In genomic region chr4:97665553-97665952, GRCh38 we compare ENCODE assay signal across 21 cellular contexts.
DNase-seq lines count a peak whose midpoint lies in the region; ATAC-seq and TF ChIP-seq lines count a peak whose summit lies in the region.
"Had no signal": no experiment of that assay in that cellular context is flagged by ENCODE, and none has a peak within 500 bp of the region (broad histone marks: within the 10 kb centered on the region; RNA-seq: fewer than 3 reads in every experiment).

No MANE protein-coding gene starts in this region.

- H3K27me3 Mint-ChIP-seq in chondrocyte (ENCODE audit: low read depth): peaks cover 6% of the 10 kb centered on the region
- H3K27me3 Mint-ChIP-seq: CD4-positive, alpha-beta memory T cell; CD4-positive, CD25-positive, alpha-beta regulatory T cell; CD8-positive, alpha-beta memory T cell had no signal

- no peaks in the 10 kb centered on the region for H3K4me1 ChIP-seq in heart left ventricle
- H3K4me1 ChIP-seq in upper lobe of right lung: no peaks in the 10 kb centered on the region
- H3K4me1 ChIP-seq in tibial artery: no peaks in the 10 kb centered on the region
- H3K4me1 ChIP-seq: BE2C, BLaER1, Caco-2 had no signal

- no peak overlapping the region for H3K27ac ChIP-seq in heart left ventricle
- H3K27ac ChIP-seq in upper lobe of right lung: no peak overlapping the region
- H3K27ac ChIP-seq in tibial artery: no peak overlapping the region
- H3K27ac ChIP-seq: 22Rv1, BLaER1 had no signal

- ATAC-seq in heart left ventricle: no peak
- peak; percentile 33 for ATAC-seq in upper lobe of right lung

- no peaks in the 10 kb centered on the region for H3K36me3 Mint-ChIP-seq in chondrocyte (ENCODE audit: low read depth)
- H3K36me3 Mint-ChIP-seq: CD14-positive monocyte; CD4-positive, alpha-beta memory T cell; CD4-positive, CD25-positive, alpha-beta regulatory T cell; CD8-positive, alpha-beta memory T cell had no signal

- 69 to 81% (median 76%) methylated on average over 3 to 4 of the region's 4 CpGs for WGBS in heart left ventricle, 4 donors

- H3K27ac Mint-ChIP-seq in chondrocyte (ENCODE audit: unreplicated experiment): no peak overlapping the region
- H3K27ac Mint-ChIP-seq: CD14-positive monocyte; CD4-positive, alpha-beta memory T cell; CD4-positive, CD25-positive, alpha-beta regulatory T cell; CD8-positive, alpha-beta memory T cell had no signal

- no peaks in the 10 kb centered on the region for H3K4me1 Mint-ChIP-seq in chondrocyte (ENCODE audit: low read depth)
- H3K4me1 Mint-ChIP-seq: CD14-positive monocyte; CD4-positive, alpha-beta memory T cell; CD4-positive, CD25-positive, alpha-beta regulatory T cell; CD8-positive, alpha-beta memory T cell had no signal

- H3K27me3 ChIP-seq in heart left ventricle: no peaks in the 10 kb centered on the region
- no peaks in the 10 kb centered on the region for H3K27me3 ChIP-seq in upper lobe of right lung
- H3K27me3 ChIP-seq in tibial artery: no peaks in the 10 kb centered on the region
- H3K27me3 ChIP-seq: BE2C, BLaER1 had no signal

- H3K9me3 Mint-ChIP-seq in chondrocyte (ENCODE audit: low read depth): no peaks in the 10 kb centered on the region

- TF ChIP-seq POLR2A in heart left ventricle (IDR thresholded peaks at IDR 0.05): no peak

- TF ChIP-seq CTCF in heart left ventricle (IDR thresholded peaks at IDR 0.05): no peak
- no peak for TF ChIP-seq CTCF in chondrocyte (IDR thresholded peaks at IDR 0.05)
- no peak for TF ChIP-seq CTCF in upper lobe of right lung (IDR thresholded peaks at IDR 0.05)
- TF ChIP-seq CTCF in tibial artery (IDR thresholded peaks at IDR 0.05): no peak

- H3K9me3 ChIP-seq in heart left ventricle (peaks cover 0 to 8% (median 0%) of the 10 kb centered on the region in 12 donors), upper lobe of right lung (no peaks in the 10 kb centered on the region), tibial artery (no peaks in the 10 kb centered on the region)
- H3K9me3 ChIP-seq: BE2C, Caco-2 had no signal

- H3K36me3 ChIP-seq in heart left ventricle: no peaks in the 10 kb centered on the region
- no peaks in the 10 kb centered on the region for H3K36me3 ChIP-seq in upper lobe of right lung
- no peaks in the 10 kb centered on the region for H3K36me3 ChIP-seq in tibial artery
- H3K36me3 ChIP-seq: BE2C, BLaER1 had no signal

- intact Hi-C loops in cardiac septum (cut with DNase I) (no loop called here), heart left ventricle (cut with DNase I) (no loop called here), posterior vena cava (cut with DNase I) (no loop called here), upper lobe of right lung (cut with DNase I) (no loop called here), tibial artery (cut with DNase I; ENCODE audit: low total_unique reads) (no loop called here)

- DNase-seq in cardiac septum (ENCODE audit: low spot score): peak; percentile 46
- DNase-seq in heart left ventricle: no peak
- DNase-seq in chondrocyte (ENCODE audit: low spot score): peak; percentile 58
- peak; percentile 29 for DNase-seq in posterior vena cava (ENCODE audit: low spot score)
- DNase-seq in upper lobe of right lung: no peak
- no peak for DNase-seq in tibial artery
- DNase-seq in NCI-H2029 (lab: John Stamatoyannopoulos, UW): no peak
- DNase-seq in COLO668 (lab: John Stamatoyannopoulos, UW; ENCODE audit: unreplicated experiment): no peak
- DNase-seq: ACHN; BE2C; C1 segment of cervical spinal cord; Caco-2; Calu3; CD4-positive, alpha-beta memory T cell; CD4-positive, CD25-positive, alpha-beta regulatory T cell; CD8-positive, alpha-beta memory T cell; DMS79 treated with DMSO at 0.1 percent for 48 hours; GF-D8 had no signal

- H3K4me3 ChIP-seq in heart left ventricle (no peak overlapping the region), upper lobe of right lung (no peak overlapping the region), tibial artery (no peak overlapping the region)
- H3K4me3 ChIP-seq: BLaER1 had no signal

- no peak overlapping the region for H3K4me3 Mint-ChIP-seq in chondrocyte (ENCODE audit: unreplicated experiment)
- H3K4me3 Mint-ChIP-seq: CD14-positive monocyte; CD4-positive, alpha-beta memory T cell; CD4-positive, CD25-positive, alpha-beta regulatory T cell; CD8-positive, alpha-beta memory T cell had no signal

Comparison
In these comparisons a context has a peak if more than half of its experiments do, and no peak if none do; other contexts are left out.
1. DNase-seq: peak in cardiac septum (single experiment), chondrocyte (single experiment) and posterior vena cava (single experiment); none in heart left ventricle (0 of 5), upper lobe of right lung (single experiment), tibial artery (0 of 2), NCI-H2029 (single experiment) and COLO668 (single experiment).